Comparison of ENCODE assay signal across 9 cellular contexts in the genomic region with DNA sequence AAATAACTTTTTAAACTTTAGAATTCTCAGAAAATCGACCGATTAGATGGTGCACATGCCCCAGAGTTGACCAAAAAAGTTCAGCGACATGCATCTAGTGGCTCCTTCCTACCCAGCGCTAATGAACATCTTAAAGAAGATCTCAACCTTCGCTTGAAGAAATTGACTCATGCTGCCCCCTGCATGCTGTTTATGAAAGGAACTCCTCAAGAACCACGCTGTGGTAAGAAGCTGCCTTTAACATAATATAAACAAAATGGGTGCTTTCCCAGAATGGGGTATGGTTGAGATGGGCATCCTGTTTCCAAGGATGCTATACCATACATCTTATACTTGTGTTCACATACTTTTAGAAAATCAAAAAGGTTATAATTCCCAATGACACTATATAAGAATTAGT. TPM values are rescaled to one million over a fixed set of nuclear protein-coding genes. Genes with fewer than 3 reads are reported as not detected.
DNase-seq lines count a peak whose midpoint lies in the region; ATAC-seq and TF ChIP-seq lines count a peak whose summit lies in the region.
"Had no signal": no experiment of that assay in that cellular context is flagged by ENCODE, and none has a peak within 500 bp of the region (broad histone marks: within the 10 kb centered on the region; RNA-seq: fewer than 3 reads in every experiment).

No MANE protein-coding gene starts in this region.

- TF ChIP-seq CTCF in osteocyte (IDR thresholded peaks at IDR 0.05) (peak; percentile 25), transverse colon (IDR thresholded peaks at IDR 0.05) (no peak)

- DNase-seq in activated CD4-positive, alpha-beta T cell treated with anti-CD3 and anti-CD28 coated beads for 36 hours = peak; percentile 27
- no peak for DNase-seq in activated CD4-positive, alpha-beta T cell treated with anti-CD3 and anti-CD28 coated beads for 1 hour
- DNase-seq in H4 (ENCODE audit: low spot score) (peak; percentile 19), T-helper 17 cell (no peak), osteocyte (ENCODE audit: extremely low spot score, unreplicated experiment) (no peak), transverse colon (no peak), NCI-H1105 (lab: John Stamatoyannopoulos, UW) (no peak)
- DNase-seq: amniotic stem cell had no signal

- H3K4me1 ChIP-seq in transverse colon = no peaks in the 10 kb centered on the region

- in situ Hi-C loops in transverse colon (cut with MboI; ENCODE audit: low pct_ligation_motif_present in 1 of 4, low pct_unique_long_range_greater_than_20kb in 1 of 4, low sequenced_read_pairs in 3 of 4) = no loop called here

- H3K9me3 ChIP-seq in T-helper 17 cell (ENCODE audit: control insufficient read depth, low read length, poor library complexity, severe bottlenecking) = no peaks in the 10 kb centered on the region
- H3K9me3 ChIP-seq in transverse colon = no peaks in the 10 kb centered on the region

- H3K4me3 ChIP-seq in transverse colon = no peak overlapping the region

- no peak for TF ChIP-seq EP300 in transverse colon (IDR thresholded peaks at IDR 0.05; ENCODE audit: low read depth)

- CTCF ChIA-PET in activated CD4-positive, alpha-beta T cell treated with anti-CD3 and anti-CD28 coated beads for 36 hours (lab: Charles Lee) = interaction anchor here (2.3 kb wide), 1 partner anchor 33 kb away, joined by 5 read pairs; no protein-coding TSS in a partner anchor

- POLR2A ChIA-PET in activated CD4-positive, alpha-beta T cell treated with anti-CD3 and anti-CD28 coated beads for 36 hours (lab: Charles Lee) = no interaction called here

- no peaks in the 10 kb centered on the region for H3K27me3 ChIP-seq in transverse colon

- H3K4me3 Mint-ChIP-seq in activated CD4-positive, alpha-beta T cell treated with anti-CD3 and anti-CD28 coated beads for 36 hours = no peak overlapping the region
- H3K4me3 Mint-ChIP-seq in T-helper 17 cell (no peak overlapping the region), osteocyte (ENCODE audit: unreplicated experiment) (no peak overlapping the region)

- H3K4me1 Mint-ChIP-seq in activated CD4-positive, alpha-beta T cell treated with anti-CD3 and anti-CD28 coated beads for 36 hours = peaks cover 12% of the 10 kb centered on the region
- H3K4me1 Mint-ChIP-seq in T-helper 17 cell = peaks cover 14% of the 10 kb centered on the region
- H3K4me1 Mint-ChIP-seq in osteocyte (ENCODE audit: unreplicated experiment) = peaks cover 4% of the 10 kb centered on the region

- H3K27ac ChIP-seq in transverse colon = no peak overlapping the region

- H3K9me3 Mint-ChIP-seq in activated CD4-positive, alpha-beta T cell treated with anti-CD3 and anti-CD28 coated beads for 36 hours (ENCODE audit: low read depth) = no peaks in the 10 kb centered on the region
- no peaks in the 10 kb centered on the region for H3K9me3 Mint-ChIP-seq in osteocyte (ENCODE audit: unreplicated experiment)

- H3K27me3 Mint-ChIP-seq in activated CD4-positive, alpha-beta T cell treated with anti-CD3 and anti-CD28 coated beads for 36 hours = no peaks in the 10 kb centered on the region
- H3K27me3 Mint-ChIP-seq in T-helper 17 cell = no peaks in the 10 kb centered on the region
- no peaks in the 10 kb centered on the region for H3K27me3 Mint-ChIP-seq in osteocyte (ENCODE audit: unreplicated experiment)

- peaks cover 26% of the 10 kb centered on the region for H3K36me3 Mint-ChIP-seq in activated CD4-positive, alpha-beta T cell treated with anti-CD3 and anti-CD28 coated beads for 36 hours (ENCODE audit: low read depth)
- H3K36me3 Mint-ChIP-seq in T-helper 17 cell (ENCODE audit: low read depth) (peaks cover 3% of the 10 kb centered on the region), osteocyte (ENCODE audit: unreplicated experiment) (peaks cover 34% of the 10 kb centered on the region)

- intact Hi-C loops in activated CD4-positive, alpha-beta T cell treated with anti-CD3 and anti-CD28 coated beads for 36 hours (cut with DNase I, micrococcal nuclease) = no loop called here
- intact Hi-C loops in transverse colon (cut with DNase I; ENCODE audit: low total_unique reads) = no loop called here

- no peak for TF ChIP-seq POLR2A in transverse colon (IDR thresholded peaks at IDR 0.05)

- 89 to 93% methylated on average over 6 of the region's 6 CpGs for WGBS in transverse colon (ENCODE audit: low coverage in 1 of 2), 2 donors

- ATAC-seq in activated CD4-positive, alpha-beta T cell treated with anti-CD3 and anti-CD28 coated beads for 36 hours = peak; percentile 82
- ATAC-seq in T-helper 17 cell (peak; percentile 63), HG03439 (IDR thresholded peaks at IDR 0.05; ENCODE audit: unreplicated experiment) (no peak)

- peaks cover 0 to 26% (median 12%) of the 10 kb centered on the region in 4 donors for H3K36me3 ChIP-seq in transverse colon

- H3K27ac Mint-ChIP-seq in activated CD4-positive, alpha-beta T cell treated with anti-CD3 and anti-CD28 coated beads for 36 hours = no peak overlapping the region
- H3K27ac Mint-ChIP-seq in T-helper 17 cell (peak overlapping the region; percentile 4), osteocyte (ENCODE audit: unreplicated experiment) (no peak overlapping the region)

RNA-seq across cellular contexts. Expression of gene GLRX3, which starts 24.6 kb away (rescaled TPM):
- 100 to 1,000 TPM; 117 to 123 TPM for total RNA-seq in activated CD4-positive, alpha-beta T cell treated with anti-CD3 and anti-CD28 coated beads for 36 hours
- total RNA-seq in H4 (2014; rRNA removed; shearing (Covaris generic)) = 163 and 181 TPM in 2 replicates
- total RNA-seq in T-helper 17 cell (10 to 100 TPM; 31.5 to 39.9 TPM), osteocyte (58.7 and 61.2 TPM in 2 replicates), transverse colon (10 to 100 TPM; 32.7 to 38.2 (median 34.3) TPM)

RNA-seq across cellular contexts. Expression of gene C10orf143, which starts 50.1 kb away (rescaled TPM):
- total RNA-seq in activated CD4-positive, alpha-beta T cell treated with anti-CD3 and anti-CD28 coated beads for 36 hours = 1 to 10 TPM; 4.0 to 5.4 TPM
- total RNA-seq in H4 (2014; rRNA removed; shearing (Covaris generic)) = 1.3 and 2.2 TPM in 2 replicates
- 1 to 10 TPM; 5.0 to 5.5 TPM for total RNA-seq in T-helper 17 cell
- 2.9 and 4.1 TPM in 2 replicates for total RNA-seq in osteocyte
- 1 to 10 TPM in 2 of 4 donors, not detected in 2; 3.8 to 4.0 TPM for total RNA-seq in transverse colon

Comparison
In these comparisons a context has a peak if more than half of its experiments do, and no peak if none do; other contexts are left out.
1. DNase-seq: peak in activated CD4-positive, alpha-beta T cell treated with anti-CD3 and anti-CD28 coated beads for 36 hours (single experiment) and H4 (single experiment); none in activated CD4-positive, alpha-beta T cell treated with anti-CD3 and anti-CD28 coated beads for 1 hour (single experiment), T-helper 17 cell (0 of 3), osteocyte (single experiment), transverse colon (single experiment) and NCI-H1105 (single experiment).